ENCODE assay signal across 9 cellular contexts in the genomic region with DNA sequence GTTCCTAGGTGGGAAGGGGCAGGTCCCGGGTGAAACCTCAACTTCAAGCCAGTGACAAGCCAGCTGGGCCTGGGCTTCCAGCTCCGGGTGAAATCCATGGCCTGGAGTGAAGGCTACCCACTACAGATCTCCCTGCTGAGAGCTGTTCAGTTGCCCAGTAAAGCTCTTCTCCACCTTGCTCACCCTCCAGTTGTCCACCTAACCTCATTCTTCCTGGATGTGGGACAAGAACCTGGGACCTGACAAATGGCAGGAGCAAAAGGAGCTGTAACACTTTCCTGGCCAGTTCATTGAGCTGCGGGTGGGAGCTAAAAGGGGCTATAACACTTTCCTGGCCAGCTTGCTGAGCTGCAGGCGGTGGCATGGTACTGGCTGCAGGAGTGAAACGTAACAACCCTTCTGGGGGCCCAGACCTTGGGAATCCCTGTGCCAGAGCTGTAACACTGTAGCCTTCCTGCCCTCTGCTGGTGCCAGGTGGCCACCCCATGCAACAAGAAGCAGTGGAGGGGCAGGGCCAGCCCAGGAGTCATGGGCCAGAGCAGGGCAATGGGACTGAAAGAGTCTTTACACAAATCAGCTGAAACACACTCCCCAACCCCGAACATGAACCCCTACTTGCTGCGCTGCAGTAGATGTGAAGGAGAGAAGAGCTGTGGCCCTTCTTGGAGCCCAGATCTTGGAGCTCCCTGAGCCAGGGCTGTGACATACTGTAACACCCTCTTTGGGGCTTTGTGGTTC. TPM values are rescaled to one million over a fixed set of nuclear protein-coding genes. Genes with fewer than 3 reads are reported as not detected.
DNase-seq lines count a peak whose midpoint lies in the region; ATAC-seq and TF ChIP-seq lines count a peak whose summit lies in the region.
"Had no signal": no experiment of that assay in that cellular context is flagged by ENCODE, and none has a peak within 500 bp of the region (broad histone marks: within the 10 kb centered on the region; RNA-seq: fewer than 3 reads in every experiment).

No MANE protein-coding gene starts in this region.

- ATAC-seq in Panc1 (peak; percentile 59), HG03139 (IDR thresholded peaks at IDR 0.05; ENCODE audit: unreplicated experiment) (no peak), GM21360 (IDR thresholded peaks at IDR 0.05; ENCODE audit: unreplicated experiment) (no peak)
- ATAC-seq: sciatic nerve had no signal

- H3K27ac ChIP-seq in A673 (ENCODE audit: low read depth, low read length, poor library complexity, severe bottlenecking), result no peak overlapping the region
- no peak overlapping the region for H3K27ac ChIP-seq in Panc1 (ENCODE audit: low read length)

- intact Hi-C loops in A673 (cut with micrococcal nuclease; ENCODE audit: unreplicated experiment) (no loop called here), Panc1 (cut with micrococcal nuclease; ENCODE audit: unreplicated experiment) (loop anchor here (2.0 kb wide), 1 partner anchor 94 kb away; no protein-coding TSS in a partner anchor)

- in situ Hi-C loops in Panc1 (cut with HindIII; ENCODE audit: low pct_unique_long_range_greater_than_20kb, low sequenced_read_pairs), result no loop called here

- H3K9me3 ChIP-seq in A673 (ENCODE audit: low read depth, low read length, poor library complexity, severe bottlenecking) (no peaks in the 10 kb centered on the region), Panc1 (ENCODE audit: control insufficient read depth, insufficient read depth, low read depth, low read length) (no peaks in the 10 kb centered on the region)

- POLR2A ChIA-PET in A673 (lab: Charles Lee; ENCODE audit: low non-redundant PET), result no interaction called here
- POLR2A ChIA-PET in Panc1 (lab: Charles Lee), result no interaction called here

- no peak overlapping the region for H3K4me3 ChIP-seq in A673 (ENCODE audit: low read depth, low read length, poor library complexity, severe bottlenecking)
- H3K4me3 ChIP-seq in GM12875 (ENCODE audit: low read depth, low read length), result no peak overlapping the region
- H3K4me3 ChIP-seq in Panc1 (ENCODE audit: low read depth in 2 of 2, low read length in 2 of 2), result no peak overlapping the region

- DNase-seq in A673 (ENCODE audit: low spot score) (peak; percentile 60), Panc1 (ENCODE audit: low read depth, low spot score) (no peak), fibroblast of peridontal ligament (ENCODE audit: extremely low read depth) (peak; percentile 30), NCI-H128 (lab: John Stamatoyannopoulos, UW; ENCODE audit: unreplicated experiment) (no peak), COLO829 (ENCODE audit: low spot score) (no peak)

- peak; percentile 50 for TF ChIP-seq CTCF in A673 (conservative IDR thresholded peaks at IDR 0.05; ENCODE audit: low read depth, low read length)
- TF ChIP-seq CTCF in GM12875 (IDR thresholded peaks at IDR 0.05; ENCODE audit: borderline replicate concordance, insufficient read depth, low read depth, low read length), result peak; percentile 39; the same call in 1 of the 2 replicates
- TF ChIP-seq CTCF in Panc1 (IDR thresholded peaks at IDR 0.05), result peak; percentile 67

- no peaks in the 10 kb centered on the region for H3K36me3 ChIP-seq in A673 (ENCODE audit: insufficient read depth, low read length, poor library complexity, severe bottlenecking)
- no peaks in the 10 kb centered on the region for H3K36me3 ChIP-seq in Panc1 (ENCODE audit: control insufficient read depth, insufficient read depth, low read length)

- no TSS peak for BruUV-seq in A673 (replicated peaks; lab: Mats Ljungman, UMichigan)
- BruUV-seq in Panc1 (replicated peaks; lab: Mats Ljungman, UMichigan), result no TSS peak

- no peaks in the 10 kb centered on the region for H3K27me3 ChIP-seq in A673 (replicated peaks; ENCODE audit: insufficient read depth, low read depth, low read length, poor library complexity)
- H3K27me3 ChIP-seq in Panc1 (ENCODE audit: control insufficient read depth, insufficient read depth, low read length), result no peaks in the 10 kb centered on the region

- CTCF ChIA-PET in A673 (lab: Charles Lee), result interaction anchor here (0.6 to 1.1 kb wide), 3 partner anchors 118 to 161 kb away, joined by 3 to 5 read pairs (median 3); no protein-coding TSS in a partner anchor
- CTCF ChIA-PET in Panc1 (lab: Charles Lee), result interaction anchor here (0.7 to 2.9 kb wide), 4 partner anchors 161 to 623 kb away, joined by 3 to 12 read pairs (median 6); partner anchors contain the start of gene NCOA7

- H3K4me1 ChIP-seq in A673 (ENCODE audit: insufficient read depth, low read length, poor library complexity, severe bottlenecking) (peaks cover 8% of the 10 kb centered on the region), Panc1 (ENCODE audit: control insufficient read depth, insufficient read depth, low read length) (peaks cover 17% of the 10 kb centered on the region)

RNA-seq across cellular contexts. Expression of gene HINT3, which starts 3.6 kb away (rescaled TPM):
- total RNA-seq in A673 (2021) (15.0 and 15.8 TPM in 2 replicates), Panc1 (2021; ENCODE audit: unreplicated experiment) (11.5 TPM)
- 8.8 TPM for polyA plus RNA-seq in Panc1 (2012; ENCODE audit: insufficient read length)

RNA-seq across cellular contexts. Expression of gene TRMT11, which starts 33.4 kb away (rescaled TPM):
- total RNA-seq in A673 (2021) (25.9 and 29.1 TPM in 2 replicates), Panc1 (2021; ENCODE audit: unreplicated experiment) (34.3 TPM)
- 13.4 TPM for polyA plus RNA-seq in Panc1 (2012; ENCODE audit: insufficient read length)

Comparison
In these comparisons a context has a peak if more than half of its experiments do, and no peak if none do; other contexts are left out.
1. DNase-seq: peak in A673 (single experiment) and fibroblast of peridontal ligament (single experiment); none in Panc1 (single experiment), NCI-H128 (single experiment) and COLO829 (single experiment).
2. Peak in every context shown above with its lines, with median percentiles within 50 percentile points of each other: CTCF ChIP-seq.